Comparison of ENCODE assay signal across 1 cellular context in genomic region chr19:51108066-51108804, GRCh38.
A peak's percentile ranks its signal among the peaks of the same experiment; 100 is the strongest.
TF ChIP-seq lines count a peak whose summit lies in the region.

Gene CTU1 (minus strand): TSS chr19:51108409. CDS start chr19:51104569, 3,840 bp downstream.

TF ChIP-seq in GM12878, 131 proteins besides CTCF, POLR2A, EP300 and RAD21 (continued from another document and continues in another):
- no peak for TF ChIP-seq ZBTB4 (CRISPR knock-in tag; IDR thresholded peaks at IDR 0.05)
- TF ChIP-seq BACH1 (IDR thresholded peaks at IDR 0.05; ENCODE audit: borderline replicate concordance), result no peak
- TF ChIP-seq SMAD1 (IDR thresholded peaks at IDR 0.05; ENCODE audit: low read depth, partially characterized antibody), result no peak
- TF ChIP-seq KLF5 (IDR thresholded peaks at IDR 0.05; ENCODE audit: partially characterized antibody), result peak; percentile 84
- TF ChIP-seq ZBTB11 (CRISPR knock-in tag; IDR thresholded peaks at IDR 0.05), result no peak
- TF ChIP-seq TBL1XR1 (IDR thresholded peaks at IDR 0.05; ENCODE audit: low read depth, low read length), result peak; percentile 42; the same call in 1 of the 2 replicates
- TF ChIP-seq ZNF24 (IDR thresholded peaks at IDR 0.05), result no peak
- 0 out of 4 replicates have a peak, but pooled peaks of 1 of the 2 experiments have one; percentile 35 for TF ChIP-seq SRF (IDR thresholded peaks at IDR 0.05; ENCODE audit: low read depth in 2 of 2, low read length in 2 of 2)
- TF ChIP-seq RELB (IDR thresholded peaks at IDR 0.05; ENCODE audit: low read depth), result no peak
- no peak for TF ChIP-seq TCF12 (IDR thresholded peaks at IDR 0.05; ENCODE audit: low read depth, low read length)
- no peak; the same call in 1 of the 2 replicates for TF ChIP-seq HSF1 (IDR thresholded peaks at IDR 0.05; ENCODE audit: low read depth, low read length)
- no peak for TF ChIP-seq FOS (IDR thresholded peaks at IDR 0.05; ENCODE audit: borderline replicate concordance, extremely low read depth, insufficient read length)
- no peak for TF ChIP-seq USF1 (IDR thresholded peaks at IDR 0.05; ENCODE audit: borderline replicate concordance, extremely low read length, insufficient read depth, low read depth, low read length)
- TF ChIP-seq RUNX3 (IDR thresholded peaks at IDR 0.05; ENCODE audit: low read length), result peak; percentile 63; the same call in 1 of the 2 replicates
- TF ChIP-seq SIN3A (IDR thresholded peaks at IDR 0.05; ENCODE audit: low read depth, low read length), result peak; percentile 95
- no peak for TF ChIP-seq YBX1 (IDR thresholded peaks at IDR 0.05)
- no peak for TF ChIP-seq NFYA (IDR thresholded peaks at IDR 0.05; ENCODE audit: borderline replicate concordance, low read depth, low read length)
- peak; percentile 62 for TF ChIP-seq TAF1 (IDR thresholded peaks at IDR 0.05; ENCODE audit: borderline replicate concordance, low read depth, low read length)
- no peak for TF ChIP-seq FOXK2 (IDR thresholded peaks at IDR 0.05)
- peak; percentile 45; the same call in 1 of the 2 replicates for TF ChIP-seq IRF3 (IDR thresholded peaks at IDR 0.05)
- peak; percentile 72 for TF ChIP-seq NRF1 (conservative IDR thresholded peaks at IDR 0.05; ENCODE audit: low read depth, low read length)
- no peak for TF ChIP-seq SKIL (IDR thresholded peaks at IDR 0.05; ENCODE audit: low read depth, poor library complexity, severe bottlenecking)
- no peak for TF ChIP-seq ZZZ3 (IDR thresholded peaks at IDR 0.05; ENCODE audit: control insufficient read depth, insufficient read length, low read depth)
- TF ChIP-seq NR2F1 (conservative IDR thresholded peaks at IDR 0.05), result no peak
- TF ChIP-seq IRF5 (IDR thresholded peaks at IDR 0.05; ENCODE audit: borderline replicate concordance), result no peak
- TF ChIP-seq ZNF592 (IDR thresholded peaks at IDR 0.05), result no peak
- peak; percentile 96 for TF ChIP-seq RFX5 (IDR thresholded peaks at IDR 0.05; ENCODE audit: low read depth, low read length)
- TF ChIP-seq WRNIP1 (IDR thresholded peaks at IDR 0.05; ENCODE audit: borderline replicate concordance, low read depth, low read length), result no peak
- no peak for TF ChIP-seq DPF2 (IDR thresholded peaks at IDR 0.05)
- TF ChIP-seq NR2C1 (IDR thresholded peaks at IDR 0.05), result peak; percentile 83
- 0 out of 2 replicates have a peak, but pooled peaks have one; percentile 42 for TF ChIP-seq E2F4 (IDR thresholded peaks at IDR 0.05; ENCODE audit: low read depth, low read length)
- TF ChIP-seq MTA3 (IDR thresholded peaks at IDR 0.05; ENCODE audit: borderline replicate concordance, low read length), result no peak
- TF ChIP-seq ZNF384 (IDR thresholded peaks at IDR 0.05; ENCODE audit: borderline replicate concordance, low read depth, low read length), result no peak
- peak; percentile 14; the same call in 1 of the 2 replicates for TF ChIP-seq ATF3 (IDR thresholded peaks at IDR 0.05; ENCODE audit: borderline replicate concordance, extremely low read depth, low read depth, low read length)
- TF ChIP-seq LARP7 (IDR thresholded peaks at IDR 0.05), result no peak
- no peak; the same call in 1 of the 2 replicates for TF ChIP-seq JUNB (IDR thresholded peaks at IDR 0.05)
- peak; percentile 66; the same call in 1 of the 2 replicates for TF ChIP-seq MEF2A (IDR thresholded peaks at IDR 0.05; ENCODE audit: insufficient read depth, low read depth, low read length)
